In genomic region chr15:37984368-37984767, GRCh38 we compare ENCODE assay signal across 33 cellular contexts. TPM values are rescaled to one million over a fixed set of nuclear protein-coding genes. Genes with fewer than 3 reads are reported as not detected.
"Had no signal": no experiment of that assay in that cellular context is flagged by ENCODE, and none has a peak within 500 bp of the region (broad histone marks: within the 10 kb centered on the region; RNA-seq: fewer than 3 reads in every experiment).

No MANE protein-coding gene starts in this region.

- H3K4me1 ChIP-seq: heart left ventricle, left ventricle myocardium inferior, neural progenitor cell, parathyroid adenoma, psoas muscle, right atrium auricular region, right lobe of liver, stomach, tibial artery, upper lobe of right lung had no signal

- H3K27me3 ChIP-seq: heart left ventricle, neural progenitor cell, neutrophil, right atrium auricular region, right lobe of liver, stomach, tibial artery, upper lobe of right lung had no signal

- H3K4me3 ChIP-seq: heart left ventricle, left ventricle myocardium inferior, lung, neural progenitor cell, psoas muscle, right atrium auricular region, right lobe of liver, smooth muscle cell, stomach, thoracic aorta, tibial artery, upper lobe of right lung had no signal

- DNase-seq: heart left ventricle; hypothalamus; islet precursor cell; left ventricle myocardium inferior; naive B cell; natural killer cell; nephron progenitor cell; occipital lobe; psoas muscle; right lobe of liver; stimulated activated CD4-positive, alpha-beta T cell treated with anti-CD3 and anti-CD28 coated beads, Interleukin-1b, Interleukin-23, amount 100 ng/mL, for 48 hours; stimulated activated CD4-positive, alpha-beta T cell treated with anti-CD3 and anti-CD28 coated beads, Interleukin-2, amount 100 ng/mL, for 48 hours; stimulated activated CD4-positive, alpha-beta T cell treated with anti-CD3 and anti-CD28 coated beads, Interleukin-4, amount 100 ng/mL, for 4 hours; stimulated activated CD8-positive, alpha-beta memory T cell treated with anti-CD3 and anti-CD28 coated beads, Interleukin-4, amount 100 ng/mL, for 48 hours; stimulated activated naive CD8-positive, alpha-beta T cell treated with anti-CD3 and anti-CD28 coated beads, Interleukin-15, Interleukin-2, amounts not matched to agents 100 U/mL and 50 U/mL, for 24 hours; stomach; tibial artery; trophoblast cell; upper lobe of right lung had no signal

- H3K27ac ChIP-seq: heart left ventricle, left ventricle myocardium inferior, neural progenitor cell, neutrophil, parathyroid adenoma, psoas muscle, right atrium auricular region, right lobe of liver, stomach, thoracic aorta, tibial artery, upper lobe of right lung had no signal

- ATAC-seq: heart left ventricle; natural killer cell; psoas muscle; right lobe of liver; stimulated activated memory B cell treated with anti-CD40 and anti-IgM and Interleukin-4, amounts not matched to agents 10 μg/mL and 1 μg/mL and 100 μg/mL, for 72 hours; stimulated activated naive CD8-positive, alpha-beta T cell treated with anti-CD3 and anti-CD28 coated beads, Interleukin-15, Interleukin-2, amounts not matched to agents 100 U/mL and 50 U/mL, for 24 hours; upper lobe of right lung had no signal

RNA-seq across cellular contexts. Expression of gene TMCO5A, which starts 49.9 kb away (rescaled TPM):
- total RNA-seq: heart left ventricle, kidney epithelial cell, left ventricle myocardium inferior, lower leg skin, lung, mesothelial cell of epicardium, natural killer cell, occipital lobe, osteocyte, posterior vena cava, psoas muscle, right atrium auricular region, right lobe of liver, skeletal muscle tissue, smooth muscle cell, thoracic aorta, upper lobe of right lung had no signal
- polyA plus RNA-seq: heart left ventricle, psoas muscle, smooth muscle cell had no signal
